29 cellular contexts compared by ENCODE assay signal in the genomic region with DNA sequence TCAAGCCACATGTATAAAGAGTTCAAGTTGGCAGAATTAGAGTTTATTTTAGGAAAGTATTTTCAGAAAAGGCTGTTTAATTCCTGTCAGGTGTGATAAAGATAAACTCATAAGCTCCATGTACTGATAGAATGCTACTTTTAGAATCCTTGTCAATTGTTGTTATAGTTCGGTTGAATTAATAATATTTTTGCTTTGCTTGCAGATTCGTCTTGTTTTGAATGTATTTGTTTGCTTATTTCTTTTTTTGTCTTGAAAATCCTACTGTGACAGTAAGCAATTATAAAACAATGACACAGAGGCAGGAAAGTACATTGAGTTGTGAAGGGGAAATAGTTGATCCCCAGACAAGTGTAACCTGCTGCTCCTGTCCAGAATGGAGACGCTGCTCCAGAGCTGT.
"Had no signal": no experiment of that assay in that cellular context is flagged by ENCODE, and none has a peak within 500 bp of the region (broad histone marks: within the 10 kb centered on the region; RNA-seq: fewer than 3 reads in every experiment).

No MANE protein-coding gene starts in this region.

- ATAC-seq: Panc1, Right ventricle myocardium inferior, SK-N-SH treated with all-trans-retinoic acid at 6 μM for 48 hours, T-cell had no signal

- DNase-seq: MM.1S, MV-4-11, NCI-H1092, NCI-H1105, NCI-H1417 treated with DMSO at 0.1 percent for 48 hours, NCI-H1436 treated with DMSO at 0.1 percent for 48 hours, NCI-H1694 treated with DMSO at 0.1 percent for 48 hours, NCI-H187 treated with DMSO at 0.1 percent for 48 hours, NCI-H2029, NCI-H2081, NCI-H2171 treated with DMSO at 0.1 percent for 48 hours, NCI-H2227 treated with DMSO at 0.1 percent for 48 hours, NCI-H345, NCI-H446, NCI-H510A treated with DMSO at 0.1 percent for 48 hours, NCI-H526, NCI-H69, NCI-H748 treated with DMSO at 0.1 percent for 48 hours, NCI-H82, PC-9, SHP77, SIG-M5, SJCRH30, T-cell had no signal

- H3K36me3 ChIP-seq: SJCRH30 had no signal

- H3K4me3 ChIP-seq: PC-9, SJCRH30, SK-N-MC had no signal

- H3K9me3 ChIP-seq: SJCRH30 had no signal

- H2AFZ ChIP-seq: PC-9 had no signal

- H3K4me2 ChIP-seq: PC-9 had no signal

- H3K27me3 ChIP-seq: SJCRH30 had no signal

- H3K27ac ChIP-seq: PC-9, RWPE1, SJCRH30, SK-N-MC had no signal
